In the genomic region with DNA sequence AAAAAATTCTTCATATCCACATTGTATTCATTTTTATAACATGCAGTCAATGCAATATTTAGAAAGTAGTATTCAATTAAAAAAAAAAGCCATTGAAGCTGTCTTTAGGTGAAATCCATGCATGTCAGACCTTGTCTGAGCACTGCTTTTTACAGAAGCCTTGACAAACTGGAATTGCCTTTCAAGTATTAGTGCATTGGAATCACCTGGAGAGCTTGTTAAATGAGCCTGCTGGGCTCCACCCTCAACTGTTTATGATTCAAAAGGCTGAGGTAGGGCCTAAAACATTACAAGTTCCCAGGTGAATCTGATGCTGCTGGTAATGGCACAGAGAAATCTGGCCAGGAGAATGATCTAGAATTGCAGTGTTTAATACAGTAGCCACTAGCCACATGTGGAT, we compare ENCODE assay signal across 20 cellular contexts.
"Had no signal": no experiment of that assay in that cellular context is flagged by ENCODE, and none has a peak within 500 bp of the region (broad histone marks: within the 10 kb centered on the region; RNA-seq: fewer than 3 reads in every experiment).

No MANE protein-coding gene starts in this region.

- H3K36me3 ChIP-seq: ascending aorta, neural progenitor cell, sigmoid colon, vagina had no signal

- H3K4me3 ChIP-seq: ascending aorta, dorsolateral prefrontal cortex, neural progenitor cell, sigmoid colon, smooth muscle cell, stomach, vagina had no signal

- H3K4me3 Mint-ChIP-seq: activated CD8-positive, alpha-beta T cell treated with anti-CD3 and anti-CD28 coated beads, Interleukin-2, amount 10 ng/mL, durations not matched to agents 7 days and 5 days; central memory CD8-positive, alpha-beta T cell; effector memory CD8-positive, alpha-beta T cell; naive thymus-derived CD4-positive, alpha-beta T cell; neural progenitor cell; stimulated activated memory B cell treated with anti-CD40 and anti-IgM and Interleukin-4, amounts not matched to agents 10 μg/mL and 1 μg/mL and 100 μg/mL, for 72 hours had no signal

- H3K9me3 Mint-ChIP-seq: activated naive CD4-positive, alpha-beta T cell treated with anti-CD3 and anti-CD28 coated beads, Interleukin-2, amount 50 U/mL, for 72 hours; central memory CD8-positive, alpha-beta T cell; effector memory CD8-positive, alpha-beta T cell; naive thymus-derived CD4-positive, alpha-beta T cell; neural progenitor cell; stimulated activated memory B cell treated with anti-CD40 and anti-IgM and Interleukin-4, amounts not matched to agents 10 μg/mL and 1 μg/mL and 100 μg/mL, for 72 hours had no signal

- DNase-seq: activated CD4-positive, alpha-beta T cell treated with anti-CD3 and anti-CD28 coated beads, Interleukin-2, amount 50 U/mL, for 1 hour; activated CD4-positive, CD25-positive, alpha-beta regulatory T cell treated with anti-CD3 and anti-CD28 coated beads, Interleukin-2, amount 50 U/mL, for 72 hours; activated CD8-positive, alpha-beta T cell treated with anti-CD3 and anti-CD28 coated beads, Interleukin-2, amount 10 ng/mL, durations not matched to agents 7 days and 5 days; activated gamma-delta T cell treated with Interleukin-2 at 50 U/mL for 16 hours; brain microvascular endothelial cell; dorsolateral prefrontal cortex; effector memory CD8-positive, alpha-beta T cell; mesendoderm; naive thymus-derived CD4-positive, alpha-beta T cell; retina; sigmoid colon; stimulated activated CD4-positive, alpha-beta T cell treated with anti-CD3 and anti-CD28 coated beads, Interleukin-15, amount 100 ng/mL, for 24 hours; stomach had no signal

- ATAC-seq: activated CD8-positive, alpha-beta T cell treated with anti-CD3 and anti-CD28 coated beads, Interleukin-2, amount 10 ng/mL, durations not matched to agents 7 days and 5 days; activated naive CD4-positive, alpha-beta T cell treated with anti-CD3 and anti-CD28 coated beads, Interleukin-2, amount 50 U/mL, for 72 hours; effector memory CD8-positive, alpha-beta T cell; naive thymus-derived CD4-positive, alpha-beta T cell; stimulated activated memory B cell treated with anti-CD40 and anti-IgM and Interleukin-4, amounts not matched to agents 10 μg/mL and 1 μg/mL and 100 μg/mL, for 72 hours had no signal

- H3K27me3 Mint-ChIP-seq: central memory CD8-positive, alpha-beta T cell; effector memory CD8-positive, alpha-beta T cell; naive thymus-derived CD4-positive, alpha-beta T cell; stimulated activated memory B cell treated with anti-CD40 and anti-IgM and Interleukin-4, amounts not matched to agents 10 μg/mL and 1 μg/mL and 100 μg/mL, for 72 hours had no signal

- H3K27ac Mint-ChIP-seq: activated CD8-positive, alpha-beta T cell treated with anti-CD3 and anti-CD28 coated beads, Interleukin-2, amount 10 ng/mL, durations not matched to agents 7 days and 5 days; activated naive CD4-positive, alpha-beta T cell treated with anti-CD3 and anti-CD28 coated beads, Interleukin-2, amount 50 U/mL, for 72 hours; neural progenitor cell; stimulated activated memory B cell treated with anti-CD40 and anti-IgM and Interleukin-4, amounts not matched to agents 10 μg/mL and 1 μg/mL and 100 μg/mL, for 72 hours had no signal

- H3K36me3 Mint-ChIP-seq: neural progenitor cell had no signal

- H3K9me3 ChIP-seq: ascending aorta, sigmoid colon, stomach, vagina had no signal
